ENCODE assay signal across 21 cellular contexts in genomic region chr1:114594046-114594445, GRCh38. TPM values are rescaled to one million over a fixed set of nuclear protein-coding genes. Genes with fewer than 3 reads are reported as not detected.
A peak's percentile ranks its signal among the peaks of the same experiment; 100 is the strongest.
DNase-seq lines count a peak whose midpoint lies in the region; ATAC-seq and TF ChIP-seq lines count a peak whose summit lies in the region.
"Had no signal": no experiment of that assay in that cellular context is flagged by ENCODE, and none has a peak within 500 bp of the region (broad histone marks: within the 10 kb centered on the region; RNA-seq: fewer than 3 reads in every experiment).

No MANE protein-coding gene starts in this region.

- no peaks in the 10 kb centered on the region for H3K9me3 Mint-ChIP-seq in nephron progenitor cell
- no peaks in the 10 kb centered on the region for H3K9me3 Mint-ChIP-seq in activated T-cell treated with anti-CD3 and anti-CD28 coated beads, Interleukin-2, amount 50 U/mL, for 4 hours
- H3K9me3 Mint-ChIP-seq: CD8-positive, alpha-beta T cell; GM23338; H9 had no signal

- no peaks in the 10 kb centered on the region for H3K27me3 Mint-ChIP-seq in nephron progenitor cell (ENCODE audit: low read depth, poor library complexity)
- peaks cover 11% of the 10 kb centered on the region for H3K27me3 Mint-ChIP-seq in activated T-cell treated with anti-CD3 and anti-CD28 coated beads, Interleukin-2, amount 50 U/mL, for 4 hours (ENCODE audit: low read depth)

- H3K27ac Mint-ChIP-seq in nephron progenitor cell = peak overlapping the region; percentile 0
- H3K27ac Mint-ChIP-seq: B cell; CD4-positive, CD25-positive, alpha-beta regulatory T cell; CD8-positive, alpha-beta T cell; GM23338; H9 had no signal

- H3K4me3 Mint-ChIP-seq in nephron progenitor cell = no peak overlapping the region
- no peak overlapping the region for H3K4me3 Mint-ChIP-seq in activated T-cell treated with anti-CD3 and anti-CD28 coated beads, Interleukin-2, amount 50 U/mL, for 4 hours
- H3K4me3 Mint-ChIP-seq: B cell; CD4-positive, CD25-positive, alpha-beta regulatory T cell; CD8-positive, alpha-beta T cell; GM23338; H9 had no signal

- no peak overlapping the region for H3K9ac ChIP-seq in skeletal muscle tissue (ENCODE audit: low read depth in 1 of 3, low read length in 3 of 3)
- H3K9ac ChIP-seq: BLaER1 had no signal

- DNase-seq in left ventricle myocardium inferior = no peak
- DNase-seq in Right ventricle myocardium inferior (ENCODE audit: missing footprints) = no peak
- peak; percentile 67 for DNase-seq in NCI-H82 (lab: John Stamatoyannopoulos, UW)
- no peak for DNase-seq in nephron progenitor cell
- no peak for DNase-seq in activated T-cell treated with anti-CD3 and anti-CD28 coated beads, Interleukin-2, amount 50 U/mL, for 4 hours
- DNase-seq: Caco-2; CD4-positive, CD25-positive, alpha-beta regulatory T cell; CD8-positive, alpha-beta T cell; DMS 273 treated with DMSO at 0.1 percent for 48 hours; DMS79; EL; GDM1; H9 had no signal

- no peaks in the 10 kb centered on the region for H3K36me3 Mint-ChIP-seq in nephron progenitor cell (ENCODE audit: low read depth)
- H3K36me3 Mint-ChIP-seq in activated T-cell treated with anti-CD3 and anti-CD28 coated beads, Interleukin-2, amount 50 U/mL, for 4 hours (ENCODE audit: insufficient read depth) = peaks cover 5% of the 10 kb centered on the region
- H3K36me3 Mint-ChIP-seq: CD4-positive, CD25-positive, alpha-beta regulatory T cell had no signal

- H3K36me3 ChIP-seq in left ventricle myocardium inferior (peaks cover 57% of the 10 kb centered on the region), skeletal muscle tissue (ENCODE audit: control insufficient read depth in 3 of 3, insufficient read depth in 3 of 3, low read length in 3 of 3) (peaks cover 27 to 47% (median 35%) of the 10 kb centered on the region in 3 donors)
- H3K36me3 ChIP-seq: BLaER1 had no signal

- H3K27ac ChIP-seq in left ventricle myocardium inferior (replicated peaks) (peak overlapping the region; percentile 45), skeletal muscle tissue (ENCODE audit: low read depth, low read length) (peak overlapping the region; percentile 32)
- H3K27ac ChIP-seq: BLaER1, C4-2B had no signal

- H3K4me3 ChIP-seq in left ventricle myocardium inferior = no peak overlapping the region
- H3K4me3 ChIP-seq in skeletal muscle tissue (ENCODE audit: low read length in 3 of 3) = no peak overlapping the region
- H3K4me3 ChIP-seq: BLaER1, GM12878, GM23338 had no signal

- peaks cover 14% of the 10 kb centered on the region for H3K4me1 ChIP-seq in left ventricle myocardium inferior
- peaks cover 5 to 18% (median 7%) of the 10 kb centered on the region in 3 donors for H3K4me1 ChIP-seq in skeletal muscle tissue (ENCODE audit: control insufficient read depth in 3 of 3, insufficient read depth in 3 of 3, low read length in 3 of 3)
- H3K4me1 ChIP-seq: BLaER1, Caco-2 had no signal

- no peak for TF ChIP-seq CTCF in left ventricle myocardium inferior (IDR thresholded peaks at IDR 0.05; ENCODE audit: borderline replicate concordance)
- TF ChIP-seq CTCF in nephron progenitor cell (IDR thresholded peaks at IDR 0.05) = no peak

- H3K9me3 ChIP-seq in left ventricle myocardium inferior (replicated peaks) = no peaks in the 10 kb centered on the region
- H3K9me3 ChIP-seq in skeletal muscle tissue (ENCODE audit: control insufficient read depth in 3 of 3, low read length in 3 of 3) = no peaks in the 10 kb centered on the region
- H3K9me3 ChIP-seq: Caco-2 had no signal

- ATAC-seq in Right ventricle myocardium inferior (no peak), HG03432 (IDR thresholded peaks at IDR 0.05; ENCODE audit: unreplicated experiment) (no peak)
- no peak for ATAC-seq in activated T-cell treated with anti-CD3 and anti-CD28 coated beads, Interleukin-2, amount 50 U/mL, for 4 hours
- ATAC-seq: CD8-positive, alpha-beta T cell; GM12878; GM23338; HCT116 had no signal

- intact Hi-C loops in left ventricle myocardium inferior (cut with micrococcal nuclease) = no loop called here
- intact Hi-C loops in Right ventricle myocardium inferior (cut with DNase I) = no loop called here

- no peaks in the 10 kb centered on the region for H3K4me1 Mint-ChIP-seq in nephron progenitor cell
- no peaks in the 10 kb centered on the region for H3K4me1 Mint-ChIP-seq in activated T-cell treated with anti-CD3 and anti-CD28 coated beads, Interleukin-2, amount 50 U/mL, for 4 hours (ENCODE audit: low read depth)
- H3K4me1 Mint-ChIP-seq: B cell; CD4-positive, CD25-positive, alpha-beta regulatory T cell; GM23338; H9 had no signal

- H3K27me3 ChIP-seq in left ventricle myocardium inferior (ENCODE audit: low read depth) = no peaks in the 10 kb centered on the region
- H3K27me3 ChIP-seq in skeletal muscle tissue (ENCODE audit: control insufficient read depth in 3 of 3, insufficient read depth in 3 of 3, low read length in 3 of 3) = no peaks in the 10 kb centered on the region
- H3K27me3 ChIP-seq: BLaER1 had no signal

RNA-seq across cellular contexts. Expression of gene BCAS2, which starts 12.6 kb away (rescaled TPM):
- total RNA-seq in left ventricle myocardium inferior = 32.9 TPM
- 28.4 TPM for total RNA-seq in Right ventricle myocardium inferior
- total RNA-seq in skeletal muscle tissue = 11.0 TPM
- total RNA-seq in activated T-cell treated with anti-CD3 and anti-CD28 coated beads, Interleukin-2, amount 50 U/mL, for 4 hours = 10 to 100 TPM; 62.4 to 65.4 (median 64.0) TPM
